Comparison of ENCODE assay signal across 12 cellular contexts in the genomic region with DNA sequence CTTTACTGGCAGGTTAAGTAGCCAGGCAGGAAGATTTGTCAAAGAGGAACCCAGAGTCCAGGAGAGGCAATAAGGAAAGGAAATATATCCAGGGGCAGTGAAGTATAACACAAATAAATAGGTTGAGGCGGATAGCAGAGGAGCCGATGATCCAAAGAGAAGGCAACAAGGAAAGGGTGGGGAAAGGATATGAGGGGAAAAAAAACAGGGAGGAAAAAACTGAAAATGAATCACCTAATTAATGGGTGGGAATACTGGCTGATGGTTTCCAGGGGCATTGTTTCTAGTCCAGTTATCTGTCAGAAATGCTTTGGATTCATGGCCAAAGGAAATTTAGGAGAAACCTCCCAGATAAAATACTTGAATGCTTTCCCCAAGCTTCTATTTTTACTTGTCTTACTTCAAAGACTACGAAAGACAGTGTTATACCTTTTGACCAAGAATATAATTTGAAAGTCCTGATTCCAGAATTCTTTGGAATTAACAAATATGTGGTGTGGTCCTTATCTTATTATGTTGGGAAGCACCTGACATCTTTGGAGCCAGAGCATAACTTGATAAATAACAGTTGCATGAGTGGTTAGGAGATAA.
DNase-seq lines count a peak whose midpoint lies in the region; ATAC-seq, FAIRE-seq and TF ChIP-seq lines count a peak whose summit lies in the region.
"Had no signal": no experiment of that assay in that cellular context is flagged by ENCODE, and none has a peak within 500 bp of the region (broad histone marks: within the 10 kb centered on the region; RNA-seq: fewer than 3 reads in every experiment).

No MANE protein-coding gene starts in this region.

- H3K4me3 ChIP-seq in IMR-90 (ENCODE audit: insufficient read depth, low read depth, low read length) (no peak overlapping the region), astrocyte (ENCODE audit: insufficient read depth, low read depth, low read length) (no peak overlapping the region), thyroid gland (replicated peaks in 1 of 3) (no peak overlapping the region)

- no peaks in the 10 kb centered on the region for H3K79me2 ChIP-seq in astrocyte (ENCODE audit: insufficient read depth, low read length)

- H4K5ac ChIP-seq in IMR-90 (ENCODE audit: low read depth, low read length) = no peak overlapping the region

- no peak for FAIRE-seq in astrocyte (lab: Jason Lieb, UNC)
- FAIRE-seq: G401.6 had no signal

- H4K8ac ChIP-seq in IMR-90 (ENCODE audit: low read depth in 2 of 2, low read length in 2 of 2) = no peak overlapping the region

- H3K36me3 ChIP-seq in IMR-90 (ENCODE audit: control insufficient read depth, insufficient read depth, low read length) (no peaks in the 10 kb centered on the region), astrocyte (ENCODE audit: insufficient read depth, low read length) (no peaks in the 10 kb centered on the region), thyroid gland (no peaks in the 10 kb centered on the region)

- H3K36me3 Mint-ChIP-seq in astrocyte (ENCODE audit: low read depth, unreplicated experiment) = peaks cover 2% of the 10 kb centered on the region

- POLR2A ChIA-PET in IMR-90 (lab: Charles Lee; ENCODE audit: unreplicated experiment) = no interaction called here

- no peak overlapping the region for H3K56ac ChIP-seq in IMR-90 (ENCODE audit: extremely low read depth, insufficient read depth, low read length)

- H3K23ac ChIP-seq in IMR-90 (ENCODE audit: low read depth, low read length) = 0 out of 2 replicates have a peak overlapping the region, but pooled peaks have one; percentile 45

- H2BK120ac ChIP-seq in IMR-90 (ENCODE audit: low read depth, low read length) = no peak overlapping the region

- peaks cover 11 to 25% of the 10 kb centered on the region in 2 experiments for H3K79me1 ChIP-seq in IMR-90 (ENCODE audit: low read depth in 1 of 2, low read length in 2 of 2)

- H3K27ac Mint-ChIP-seq in astrocyte (ENCODE audit: unreplicated experiment) = peak overlapping the region; percentile 81

- intact Hi-C loops in IMR-90 (cut with micrococcal nuclease) = no loop called here
- intact Hi-C loops in thyroid gland (cut with DNase I) = no loop called here

- H2BK15ac ChIP-seq in IMR-90 (ENCODE audit: low read depth, low read length) = peak overlapping the region; percentile 45; the same call in 1 of the 3 replicates

- ATAC-seq in IMR-90 (ENCODE audit: low read depth) (no peak), HG03571 (IDR thresholded peaks at IDR 0.05; ENCODE audit: unreplicated experiment) (no peak)

- no peak overlapping the region for H3K14ac ChIP-seq in IMR-90 (replicated peaks; ENCODE audit: low read depth, low read length)

- H4K20me1 ChIP-seq in IMR-90 (ENCODE audit: insufficient read depth, low read length) = no peaks in the 10 kb centered on the region
- H4K20me1 ChIP-seq in astrocyte (ENCODE audit: insufficient read depth, low read length) = no peaks in the 10 kb centered on the region

- no peak overlapping the region for H3K9ac ChIP-seq in IMR-90 (ENCODE audit: low read depth, low read length)
- peak overlapping the region; percentile 51 for H3K9ac ChIP-seq in astrocyte (ENCODE audit: low read length)

- H2BK5ac ChIP-seq in IMR-90 (ENCODE audit: low read depth, low read length, poor library complexity, severe bottlenecking) = no peak overlapping the region

- no peaks in the 10 kb centered on the region for H3K27me3 ChIP-seq in IMR-90 (ENCODE audit: control insufficient read depth, insufficient read depth, low read length)
- no peaks in the 10 kb centered on the region for H3K27me3 ChIP-seq in astrocyte (ENCODE audit: insufficient read depth, low read length)
- H3K27me3 ChIP-seq in thyroid gland = no peaks in the 10 kb centered on the region

- dilution Hi-C loops in IMR-90 (cut with HindIII; ENCODE audit: low sequenced_read_pairs, unreplicated experiment) = no loop called here

- H2AK5ac ChIP-seq in IMR-90 (ENCODE audit: low read depth, low read length) = no peak overlapping the region

- H3K9me3 ChIP-seq in IMR-90 (ENCODE audit: control insufficient read depth, insufficient read depth, low read length) (no peaks in the 10 kb centered on the region), astrocyte (ENCODE audit: insufficient read depth, low read depth, low read length) (no peaks in the 10 kb centered on the region), thyroid gland (no peaks in the 10 kb centered on the region)

- peak overlapping the region; percentile 9; the same call in 1 of the 2 replicates for H2BK20ac ChIP-seq in IMR-90 (ENCODE audit: low read depth, low read length)

- H3K4me2 ChIP-seq in IMR-90 (ENCODE audit: low read depth, low read length) = no peak overlapping the region
- H3K4me2 ChIP-seq in astrocyte (ENCODE audit: low read length) = peak overlapping the region; percentile 45

- CTCF ChIA-PET in IMR-90 (lab: Yijun Ruan, JAX) = interaction anchor here (0.6 kb wide), 1 partner anchor 215 kb away, joined by 3 read pairs; no protein-coding TSS in a partner anchor

- TF ChIP-seq POLR2A in IMR-90 (IDR thresholded peaks at IDR 0.05; ENCODE audit: low read depth, low read length) (no peak), thyroid gland (IDR thresholded peaks at IDR 0.05) (no peak)

- no peak for DNase-seq in IMR-90
- peak; percentile 94 for DNase-seq in astrocyte (ENCODE audit: low read depth)
- peak; percentile 40 to 68 for DNase-seq in lung microvascular endothelial cell (ENCODE audit: low read depth in 2 of 2)
- DNase-seq in thyroid gland = no peak
- DNase-seq in retina = no peak
- no peak for DNase-seq in SKM-1 (lab: John Stamatoyannopoulos, UW; ENCODE audit: unreplicated experiment)
- DNase-seq: activated T-cell treated with anti-CD3 and anti-CD28 coated beads, Interleukin-2, amount 50 U/mL, for 48 hours; GOT3; head of caudate nucleus; naive B cell had no signal

- peaks cover 9% of the 10 kb centered on the region for H3K4me1 ChIP-seq in IMR-90 (ENCODE audit: control insufficient read depth, insufficient read depth, low read length)
- H3K4me1 ChIP-seq in astrocyte (ENCODE audit: insufficient read depth, low read length) = peaks cover 53% of the 10 kb centered on the region
- peaks cover 56 to 73% of the 10 kb centered on the region in 2 donors for H3K4me1 ChIP-seq in thyroid gland

- BruUV-seq in IMR-90 (replicated peaks; lab: Mats Ljungman, UMichigan) = no TSS peak

- H3K27me3 Mint-ChIP-seq in astrocyte (ENCODE audit: low read depth, unreplicated experiment) = no peaks in the 10 kb centered on the region
- H3K27me3 Mint-ChIP-seq: naive B cell had no signal

- no peak overlapping the region for H2AK9ac ChIP-seq in IMR-90 (replicated peaks; ENCODE audit: low read depth, low read length, poor library complexity)

- peaks cover 50% of the 10 kb centered on the region for H3K4me1 Mint-ChIP-seq in astrocyte (ENCODE audit: low read depth, unreplicated experiment)

- H3K18ac ChIP-seq in IMR-90 (ENCODE audit: low read depth, low read length) = peak overlapping the region; percentile 9; the same call in 1 of the 2 replicates

- in situ Hi-C loops in IMR-90 (cut with MboI; ENCODE audit: low sequenced_read_pairs) = no loop called here

- no peak overlapping the region for H2AFZ ChIP-seq in IMR-90 (replicated peaks; ENCODE audit: low read length, poor library complexity)
- no peak overlapping the region for H2AFZ ChIP-seq in astrocyte (ENCODE audit: low read depth, low read length)

- 0 out of 2 replicates have a peak overlapping the region, but pooled peaks have one; percentile 14 for H4K91ac ChIP-seq in IMR-90 (ENCODE audit: insufficient read depth, low read depth, low read length)

- H3K9me3 Mint-ChIP-seq in astrocyte (ENCODE audit: unreplicated experiment) = no peaks in the 10 kb centered on the region
- H3K9me3 Mint-ChIP-seq: naive B cell had no signal

- WGBS in IMR-90 (ENCODE audit: extremely low coverage in 2 of 2, insufficient read length in 1 of 2), 2 experiments = 40% methylated on average over 1 of the region's 3 CpGs; no CpG with 5 or more reads in 1 of the 2 experiments
- WGBS in thyroid gland, 2 donors = 31 to 42% methylated on average over 3 of the region's 3 CpGs

- peak overlapping the region; percentile 3; the same call in 1 of the 2 replicates for H3K4ac ChIP-seq in IMR-90 (ENCODE audit: low read depth, low read length)

- H3K4me3 Mint-ChIP-seq in astrocyte (ENCODE audit: unreplicated experiment) = no peak overlapping the region
- H3K4me3 Mint-ChIP-seq: naive B cell had no signal

- TF ChIP-seq CTCF in IMR-90 (conservative IDR thresholded peaks at IDR 0.05; ENCODE audit: low read depth, low read length) (no peak), astrocyte (IDR thresholded peaks at IDR 0.05; ENCODE audit: insufficient read depth, low read depth, low read length) (no peak), thyroid gland (IDR thresholded peaks at IDR 0.05) (no peak)

- H3K27ac ChIP-seq in IMR-90 (ENCODE audit: insufficient read depth, low read length) = no peak overlapping the region
- peak overlapping the region; percentile 73 for H3K27ac ChIP-seq in astrocyte (ENCODE audit: low read depth, low read length)
- peak overlapping the region; percentile 69 to 93 (median 78) for H3K27ac ChIP-seq in thyroid gland

- peaks cover 6% of the 10 kb centered on the region for H3K9me1 ChIP-seq in IMR-90 (ENCODE audit: insufficient read depth, low read length)

- TF ChIP-seq RAD21 in IMR-90 (IDR thresholded peaks at IDR 0.05; ENCODE audit: low read length) = no peak

TF ChIP-seq in IMR-90, 13 proteins besides CTCF, POLR2A, EP300 and RAD21:
- TF ChIP-seq MAZ (IDR thresholded peaks at IDR 0.05; ENCODE audit: borderline replicate concordance, low read depth, low read length) = no peak
- no peak for TF ChIP-seq RCOR1 (IDR thresholded peaks at IDR 0.05; ENCODE audit: insufficient replicate concordance, low read length)

Comparison
In these comparisons a context has a peak if more than half of its experiments do, and no peak if none do; other contexts are left out.
1. DNase-seq: peak in astrocyte (single experiment) and lung microvascular endothelial cell (2 of 2); none in IMR-90 (single experiment), thyroid gland (0 of 2), retina (single experiment) and SKM-1 (single experiment).